Comparison of ENCODE assay signal across 1 cellular context in genomic region chr2:85455552-85456090, GRCh38.
TF ChIP-seq lines count a peak whose summit lies in the region.

No MANE protein-coding gene starts in this region.

TF ChIP-seq in K562, 482 proteins besides CTCF, POLR2A, EP300 and RAD21 (continues in another document):
- TF ChIP-seq GMEB1 (CRISPR knock-in tag; IDR thresholded peaks at IDR 0.05) = no peak
- no peak for TF ChIP-seq CLOCK (CRISPR knock-in tag; IDR thresholded peaks at IDR 0.05; ENCODE audit: borderline replicate concordance)
- peak; percentile 82 for TF ChIP-seq MAFK (IDR thresholded peaks at IDR 0.05; ENCODE audit: low read length)
- peak; percentile 80 for TF ChIP-seq NFYB (IDR thresholded peaks at IDR 0.05; ENCODE audit: extremely low read depth, insufficient read length)
- TF ChIP-seq NR2C1 (IDR thresholded peaks at IDR 0.05) = peak; percentile 61
- TF ChIP-seq NR2C1 (tag; IDR thresholded peaks at IDR 0.05) = no peak
- no peak for TF ChIP-seq ZNF143 (CRISPR knock-in tag; IDR thresholded peaks at IDR 0.05)
- no peak for TF ChIP-seq ZNF408 (CRISPR knock-in tag; IDR thresholded peaks at IDR 0.05; ENCODE audit: low read depth)
- TF ChIP-seq RCOR1 (IDR thresholded peaks at IDR 0.05; ENCODE audit: borderline replicate concordance in 1 of 2, low read depth in 2 of 2, low read length in 2 of 2) = no peak
- TF ChIP-seq ELF1 (tag; IDR thresholded peaks at IDR 0.05) = 0 out of 2 replicates have a peak, but pooled peaks have one; percentile 25
- TF ChIP-seq ATF2 (CRISPR knock-in tag; IDR thresholded peaks at IDR 0.05) = no peak
- TF ChIP-seq RFX7 (CRISPR knock-in tag; IDR thresholded peaks at IDR 0.05) = no peak
- TF ChIP-seq GTF2F1 (IDR thresholded peaks at IDR 0.05; ENCODE audit: low read depth, low read length) = no peak
- TF ChIP-seq FOS (IDR thresholded peaks at IDR 0.05; ENCODE audit: extremely low read depth, insufficient read length) = no peak
- no peak for TF ChIP-seq MAX (CRISPR knock-in tag; IDR thresholded peaks at IDR 0.05)
- TF ChIP-seq DPF2 (IDR thresholded peaks at IDR 0.05) = peak; percentile 30; the same call in 1 of the 2 replicates
- peak; percentile 25; the same call in 1 of the 2 replicates for TF ChIP-seq TFAP4 (CRISPR knock-in tag; IDR thresholded peaks at IDR 0.05; ENCODE audit: borderline replicate concordance)
- no peak for TF ChIP-seq TSC22D4 (tag; IDR thresholded peaks at IDR 0.05)
- no peak for TF ChIP-seq CHD4 (IDR thresholded peaks at IDR 0.05; ENCODE audit: insufficient read depth, insufficient replicate concordance, low read depth, low read length, poor library complexity, severe bottlenecking)
- TF ChIP-seq ASH1L (IDR thresholded peaks at IDR 0.05; ENCODE audit: borderline replicate concordance, low read depth, partially characterized antibody) = peak; percentile 35
- TF ChIP-seq MAFF (IDR thresholded peaks at IDR 0.05; ENCODE audit: low read length) = peak; percentile 65
- TF ChIP-seq ZBTB7A (IDR thresholded peaks at IDR 0.05; ENCODE audit: borderline replicate concordance, control insufficient read depth, low read depth, low read length) = peak; percentile 37; the same call in 1 of the 2 replicates
- TF ChIP-seq MAZ (CRISPR knock-in tag; conservative IDR thresholded peaks at IDR 0.05 in 1 of 2, IDR thresholded peaks at IDR 0.05 in 1 of 2) = 0 out of 4 replicates have a peak, but pooled peaks of 1 of the 2 experiments have one; percentile 30
- no peak for TF ChIP-seq NFIC (IDR thresholded peaks at IDR 0.05)
- peak; percentile 22; the same call in 1 of the 2 replicates for TF ChIP-seq CTBP1 (IDR thresholded peaks at IDR 0.05; ENCODE audit: borderline replicate concordance)
- peak; percentile 98 for TF ChIP-seq ZNF316 (IDR thresholded peaks at IDR 0.05)
- no peak for TF ChIP-seq ZNF778 (CRISPR knock-in tag; IDR thresholded peaks at IDR 0.05)
- no peak; the same call in 1 of the 2 replicates for TF ChIP-seq CBFA2T3 (IDR thresholded peaks at IDR 0.05)
- no peak for TF ChIP-seq CREB3 (tag; conservative IDR thresholded peaks at IDR 0.05; ENCODE audit: low read depth)
- TF ChIP-seq MNT (conservative IDR thresholded peaks at IDR 0.05) = no peak
- no peak for TF ChIP-seq KDM5B (IDR thresholded peaks at IDR 0.05; ENCODE audit: insufficient replicate concordance, low read depth, low read length)
- no peak for TF ChIP-seq RBM34 (IDR thresholded peaks at IDR 0.05; ENCODE audit: borderline replicate concordance, insufficient read depth, low read length)
- no peak for TF ChIP-seq AFF4 (CRISPR knock-in tag; IDR thresholded peaks at IDR 0.05)
- TF ChIP-seq LEF1 (IDR thresholded peaks at IDR 0.05) = peak; percentile 96
- TF ChIP-seq CAMTA2 (CRISPR knock-in tag; conservative IDR thresholded peaks at IDR 0.05) = no peak
- TF ChIP-seq NRF1 (conservative IDR thresholded peaks at IDR 0.05 in 1 of 2, IDR thresholded peaks at IDR 0.05 in 1 of 2) = no peak
- TF ChIP-seq ZNF512 (tag; IDR thresholded peaks at IDR 0.05) = no peak
- peak; percentile 58; the same call in 1 of the 2 replicates for TF ChIP-seq CC2D1A (IDR thresholded peaks at IDR 0.05)
- peak; percentile 89 for TF ChIP-seq MAFG (tag; conservative IDR thresholded peaks at IDR 0.05)
- no peak for TF ChIP-seq FOXK2 (conservative IDR thresholded peaks at IDR 0.05 in 1 of 2, IDR thresholded peaks at IDR 0.05 in 1 of 2; ENCODE audit: low read depth in 2 of 2)
- no peak for TF ChIP-seq USF2 (CRISPR knock-in tag; IDR thresholded peaks at IDR 0.05)
- no peak for TF ChIP-seq PREB (CRISPR knock-in tag; IDR thresholded peaks at IDR 0.05)
- peak; percentile 7 for TF ChIP-seq RBM25 (IDR thresholded peaks at IDR 0.05; ENCODE audit: low read depth, low read length, severe bottlenecking)
- TF ChIP-seq ZFP1 (CRISPR knock-in tag; IDR thresholded peaks at IDR 0.05) = no peak
- no peak for TF ChIP-seq TBL1XR1 (IDR thresholded peaks at IDR 0.05; ENCODE audit: low read length in 2 of 2)
- TF ChIP-seq CREM (IDR thresholded peaks at IDR 0.05; ENCODE audit: low read depth) = 0 out of 2 replicates have a peak, but pooled peaks have one; percentile 9
- no peak for TF ChIP-seq TBP (optimal IDR thresholded peaks at IDR 0.05; ENCODE audit: low read depth, low read length)
- TF ChIP-seq SOX6 (IDR thresholded peaks at IDR 0.05) = 0 out of 2 replicates have a peak, but pooled peaks have one; percentile 25
- no peak for TF ChIP-seq ZBED1 (IDR thresholded peaks at IDR 0.05)
